8 cellular contexts compared by ENCODE assay signal in genomic region chr16:10256855-10257641, GRCh38.
DNase-seq lines count a peak whose midpoint lies in the region; ATAC-seq, FAIRE-seq and TF ChIP-seq lines count a peak whose summit lies in the region.

No MANE protein-coding gene starts in this region.

- H3K4me2 ChIP-seq in astrocyte (ENCODE audit: low read length) (peak overlapping the region; percentile 25), keratinocyte (ENCODE audit: control insufficient read depth, extremely low read depth, insufficient read depth, low read depth, low read length) (no peak overlapping the region)

- H3K79me2 ChIP-seq in astrocyte (ENCODE audit: insufficient read depth, low read length) (no peaks in the 10 kb centered on the region), keratinocyte (ENCODE audit: control insufficient read depth, insufficient read depth, low read length) (no peaks in the 10 kb centered on the region)

- ATAC-seq in GM21825 (IDR thresholded peaks at IDR 0.05; ENCODE audit: unreplicated experiment) (no peak), GM21367 (IDR thresholded peaks at IDR 0.05; ENCODE audit: unreplicated experiment) (no peak)

- H3K36me3 Mint-ChIP-seq in astrocyte (ENCODE audit: low read depth, unreplicated experiment) = no peaks in the 10 kb centered on the region

- H3K9me3 Mint-ChIP-seq in astrocyte (ENCODE audit: unreplicated experiment) = no peaks in the 10 kb centered on the region

- H4K20me1 ChIP-seq in astrocyte (ENCODE audit: insufficient read depth, low read length) (no peaks in the 10 kb centered on the region), keratinocyte (ENCODE audit: control insufficient read depth, extremely low read depth, insufficient read depth, low read length) (no peaks in the 10 kb centered on the region)

- H3K9ac ChIP-seq in astrocyte (ENCODE audit: low read length) = no peak overlapping the region
- no peak overlapping the region for H3K9ac ChIP-seq in keratinocyte (ENCODE audit: control insufficient read depth, extremely low read depth, insufficient read depth, low read length)

- H3K9me3 ChIP-seq in astrocyte (ENCODE audit: insufficient read depth, low read depth, low read length) = no peaks in the 10 kb centered on the region
- no peaks in the 10 kb centered on the region for H3K9me3 ChIP-seq in keratinocyte (ENCODE audit: control insufficient read depth, low read depth, low read length)

- H3K27me3 ChIP-seq in HL-60 (ENCODE audit: insufficient read depth, poor library complexity, severe bottlenecking) = no peaks in the 10 kb centered on the region
- H3K27me3 ChIP-seq in astrocyte (ENCODE audit: insufficient read depth, low read length) = no peaks in the 10 kb centered on the region
- no peaks in the 10 kb centered on the region for H3K27me3 ChIP-seq in keratinocyte (ENCODE audit: control insufficient read depth, extremely low read depth, insufficient read depth, low read length)

- H3K4me3 Mint-ChIP-seq in astrocyte (ENCODE audit: unreplicated experiment) = no peak overlapping the region

- DNase-seq in GM03348 (ENCODE audit: low spot score) (peak; percentile 83), HL-60 (ENCODE audit: low read depth in 1 of 2, low spot score in 1 of 2) (peak in 1 of 2 experiments; percentile 8), T-helper 2 cell (peak; percentile 14 to 59 (median 21)), astrocyte (ENCODE audit: low read depth) (no peak), keratinocyte (ENCODE audit: low read depth, low spot score) (no peak)
- DNase-seq in stimulated activated CD4-positive, alpha-beta T cell treated with anti-CD3 and anti-CD28 coated beads, Interleukin-4, amount 100 ng/mL, for 4 hours = peak; percentile 5 to 40

- H3K27ac ChIP-seq in HL-60 (replicated peaks) = no peak overlapping the region
- no peak overlapping the region for H3K27ac ChIP-seq in astrocyte (ENCODE audit: low read depth, low read length)
- H3K27ac ChIP-seq in keratinocyte (ENCODE audit: control insufficient read depth, insufficient read depth, low read length) = no peak overlapping the region

- no peak for FAIRE-seq in astrocyte (lab: Jason Lieb, UNC)
- FAIRE-seq in keratinocyte (lab: Jason Lieb, UNC) = no peak

- H3K4me1 Mint-ChIP-seq in astrocyte (ENCODE audit: low read depth, unreplicated experiment) = no peaks in the 10 kb centered on the region

- H3K36me3 ChIP-seq in astrocyte (ENCODE audit: insufficient read depth, low read length) = no peaks in the 10 kb centered on the region
- no peaks in the 10 kb centered on the region for H3K36me3 ChIP-seq in keratinocyte (ENCODE audit: control insufficient read depth in 2 of 2, extremely low read depth in 1 of 2, insufficient read depth in 2 of 2, low read length in 2 of 2)

- H3K27me3 Mint-ChIP-seq in astrocyte (ENCODE audit: low read depth, unreplicated experiment) = peaks cover 12% of the 10 kb centered on the region

- TF ChIP-seq CTCF in HL-60 (IDR thresholded peaks at IDR 0.05; ENCODE audit: insufficient read depth, low read length) = peak; percentile 25
- TF ChIP-seq CTCF in astrocyte (IDR thresholded peaks at IDR 0.05; ENCODE audit: insufficient read depth, low read depth, low read length) = peak; percentile 41
- peak; percentile 77 to 92 (median 86) for TF ChIP-seq CTCF in keratinocyte (optimal IDR thresholded peaks at IDR 0.05 in 1 of 3, IDR thresholded peaks at IDR 0.05 in 1 of 3, conservative IDR thresholded peaks at IDR 0.05 in 1 of 3; ENCODE audit: extremely low read depth in 1 of 3, insufficient read depth in 2 of 3, low read length in 3 of 3)

- H3K27ac Mint-ChIP-seq in astrocyte (ENCODE audit: unreplicated experiment) = no peak overlapping the region

- no peak overlapping the region for H3K4me3 ChIP-seq in HL-60 (replicated peaks; ENCODE audit: insufficient read depth, low read length)
- no peak overlapping the region for H3K4me3 ChIP-seq in astrocyte (ENCODE audit: insufficient read depth, low read depth, low read length)
- H3K4me3 ChIP-seq in keratinocyte (ENCODE audit: control insufficient read depth in 2 of 3, extremely low read depth in 1 of 3, insufficient read depth in 2 of 3, low read depth in 1 of 3, low read length in 3 of 3) = no peak overlapping the region

- dilution Hi-C loops in keratinocyte (cut with MboI; ENCODE audit: extremely low pct_ligation_motif_present, low sequenced_read_pairs) = no loop called here

- no peaks in the 10 kb centered on the region for H3K9me1 ChIP-seq in keratinocyte (ENCODE audit: control insufficient read depth, extremely low read depth, insufficient read depth, low read length)

- no peaks in the 10 kb centered on the region for H3K4me1 ChIP-seq in astrocyte (ENCODE audit: insufficient read depth, low read length)
- H3K4me1 ChIP-seq in keratinocyte (ENCODE audit: control insufficient read depth, extremely low read depth, insufficient read depth, low read length) = peaks cover 3% of the 10 kb centered on the region

- H2AFZ ChIP-seq in astrocyte (ENCODE audit: low read depth, low read length) (no peak overlapping the region), keratinocyte (ENCODE audit: control insufficient read depth, low read length) (peak overlapping the region; percentile 4)

Comparison
In these comparisons a context has a peak if more than half of its experiments do, and no peak if none do; other contexts are left out.
1. DNase-seq: peak in GM03348 (single experiment), T-helper 2 cell (5 of 5) and stimulated activated CD4-positive, alpha-beta T cell treated with anti-CD3 and anti-CD28 coated beads, Interleukin-4, amount 100 ng/mL, for 4 hours (2 of 2); none in astrocyte (single experiment) and keratinocyte (single experiment).
2. CTCF ChIP-seq: peak in every context shown above with its lines; median percentile 86 in keratinocyte; 41 in astrocyte; 25 in HL-60.